Comparison of ENCODE assay signal across 22 cellular contexts in genomic region chr15:60993008-60993407, GRCh38.
DNase-seq lines count a peak whose midpoint lies in the region; ATAC-seq, FAIRE-seq and TF ChIP-seq lines count a peak whose summit lies in the region.
"Had no signal": no experiment of that assay in that cellular context is flagged by ENCODE, and none has a peak within 500 bp of the region (broad histone marks: within the 10 kb centered on the region; RNA-seq: fewer than 3 reads in every experiment).

No MANE protein-coding gene starts in this region.

- no peak overlapping the region for H3K4me3 ChIP-seq in sigmoid colon
- no peak overlapping the region for H3K4me3 ChIP-seq in ascending aorta
- H3K4me3 ChIP-seq: gastrocnemius medialis, spleen had no signal

- TF ChIP-seq CTCF in AG09319 (IDR thresholded peaks at IDR 0.05; ENCODE audit: low read depth, low read length) (no peak), sigmoid colon (IDR thresholded peaks at IDR 0.05) (no peak), ascending aorta (IDR thresholded peaks at IDR 0.05) (no peak)

- no peaks in the 10 kb centered on the region for H3K36me3 ChIP-seq in sigmoid colon
- no peaks in the 10 kb centered on the region for H3K36me3 ChIP-seq in ascending aorta
- H3K36me3 ChIP-seq: gastrocnemius medialis, spleen had no signal

- no peaks in the 10 kb centered on the region for H3K27me3 ChIP-seq in sigmoid colon
- H3K27me3 ChIP-seq in ascending aorta, result no peaks in the 10 kb centered on the region
- H3K27me3 ChIP-seq: gastrocnemius medialis had no signal

- no peak for TF ChIP-seq POLR2A in sigmoid colon (IDR thresholded peaks at IDR 0.05)

- H3K4me1 ChIP-seq in sigmoid colon (peaks cover 0 to 10% (median 5%) of the 10 kb centered on the region in 4 donors), ascending aorta (no peaks in the 10 kb centered on the region)

- H3K9me3 ChIP-seq in sigmoid colon, result no peaks in the 10 kb centered on the region
- H3K9me3 ChIP-seq in ascending aorta, result no peaks in the 10 kb centered on the region
- H3K9me3 ChIP-seq: gastrocnemius medialis, spleen had no signal

- no peak for FAIRE-seq in HTR-8/SVneo (lab: Jason Lieb, UNC)
- FAIRE-seq: RCC 7860 had no signal

- ATAC-seq in GM18519 (IDR thresholded peaks at IDR 0.05; ENCODE audit: low FRiP score, unreplicated experiment), result no peak
- ATAC-seq: gastrocnemius medialis, left colon had no signal

- WGBS in sigmoid colon, 2 donors, result 85 to 90% methylated on average over 3 of the region's 3 CpGs

- intact Hi-C loops in sigmoid colon (cut with DNase I), result no loop called here
- intact Hi-C loops in ascending aorta (cut with DNase I), result no loop called here

- DNase-seq in AG09319 (ENCODE audit: extremely low read depth, low read depth) (peak; percentile 8), HTR-8/SVneo (ENCODE audit: insufficient read length, low spot score) (peak; percentile 50), astrocyte of the hippocampus (ENCODE audit: low read depth, low spot score) (peak; percentile 69), glomerular visceral epithelial cell (ENCODE audit: extremely low spot score) (peak; percentile 23), sigmoid colon (no peak), ascending aorta (ENCODE audit: low spot score in 2 of 2) (no peak)
- no peak for DNase-seq in activated CD8-positive, alpha-beta memory T cell treated with anti-CD3 and anti-CD28 coated beads for 24 hours
- DNase-seq: activated CD4-positive, alpha-beta T cell treated with anti-CD3 and anti-CD28 coated beads for 48 hours; activated gamma-delta T cell treated with Interleukin-2 at 50 U/mL for 16 hours; amniotic stem cell; COR-L47; DND-41; gastrocnemius medialis; KG1; left colon; midbrain; NCI-H2029 treated with DMSO at 0.1 percent for 48 hours; NCI-H446; NK-92 treated with Interleukin-12 subunit alpha and Interleukin-12 subunit beta, amount 100 ng/mL, for 24 hours; spleen had no signal

- no peak overlapping the region for H3K27ac ChIP-seq in sigmoid colon
- H3K27ac ChIP-seq in ascending aorta, result no peak overlapping the region
- H3K27ac ChIP-seq: gastrocnemius medialis, spleen had no signal

- no peak for TF ChIP-seq EP300 in sigmoid colon (IDR thresholded peaks at IDR 0.05)

Comparison
In these comparisons a context has a peak if more than half of its experiments do, and no peak if none do; other contexts are left out.
1. DNase-seq: peak in AG09319 (single experiment), HTR-8/SVneo (single experiment), astrocyte of the hippocampus (single experiment) and glomerular visceral epithelial cell (single experiment); none in sigmoid colon (single experiment), activated CD8-positive, alpha-beta memory T cell treated with anti-CD3 and anti-CD28 coated beads for 24 hours (single experiment) and ascending aorta (0 of 2).